Comparison of ENCODE assay signal across 20 cellular contexts in genomic region chr6:13674533-13675190, GRCh38. TPM values are rescaled to one million over a fixed set of nuclear protein-coding genes. Genes with fewer than 3 reads are reported as not detected.
DNase-seq lines count a peak whose midpoint lies in the region; ATAC-seq, FAIRE-seq and TF ChIP-seq lines count a peak whose summit lies in the region.
"Had no signal": no experiment of that assay in that cellular context is flagged by ENCODE, and none has a peak within 500 bp of the region (broad histone marks: within the 10 kb centered on the region; RNA-seq: fewer than 3 reads in every experiment).

No MANE protein-coding gene starts in this region.

- peaks cover 48% of the 10 kb centered on the region for H3K4me1 Mint-ChIP-seq in activated T-helper 1 cell treated with anti-CD3 and anti-CD28 coated beads, Interleukin-12 subunit alpha, Interleukin-12 subunit beta, Interleukin-2, Interleukin-4 antibody, amounts not matched to agents 30 ng/mL and 10 ng/mL and 1 ng/mL, durations not matched to agents 14 hours and 24 hours and 36 hours (ENCODE audit: low read depth)
- H3K4me1 Mint-ChIP-seq in memory B cell, result peaks cover 27% of the 10 kb centered on the region

- no peak overlapping the region for H3K4me3 Mint-ChIP-seq in activated T-helper 1 cell treated with anti-CD3 and anti-CD28 coated beads, Interleukin-12 subunit alpha, Interleukin-12 subunit beta, Interleukin-2, Interleukin-4 antibody, amounts not matched to agents 30 ng/mL and 10 ng/mL and 1 ng/mL, durations not matched to agents 14 hours and 24 hours and 36 hours
- no peak overlapping the region for H3K4me3 Mint-ChIP-seq in memory B cell

- FAIRE-seq in GM12891 (lab: Jason Lieb, UNC), result peak; percentile 9
- FAIRE-seq: endometrium, pancreas had no signal

- H3K4me2 ChIP-seq in DND-41 (ENCODE audit: insufficient read depth, low read length), result no peak overlapping the region

- H3K9ac ChIP-seq in DND-41 (ENCODE audit: low read depth, low read length), result no peak overlapping the region

- ATAC-seq in DND-41 (ENCODE audit: insufficient read depth, low read depth) (no peak), memory B cell (ENCODE audit: low read depth) (no peak), GM18867 (IDR thresholded peaks at IDR 0.05; ENCODE audit: unreplicated experiment) (no peak), HG02642 (IDR thresholded peaks at IDR 0.05; ENCODE audit: poor library complexity, unreplicated experiment) (no peak)
- ATAC-seq: lower lobe of right lung, pancreas had no signal

- H3K27ac ChIP-seq in DND-41 (ENCODE audit: low read length), result peak overlapping the region; percentile 24; the same call in 1 of the 2 replicates
- H3K27ac ChIP-seq: lower lobe of right lung, pancreas, stomach, upper lobe of left lung had no signal

- no peaks in the 10 kb centered on the region for H3K4me1 ChIP-seq in DND-41 (ENCODE audit: insufficient read depth, low read length)

- H3K36me3 ChIP-seq in DND-41 (ENCODE audit: insufficient read depth, low read length), result peaks cover 33% of the 10 kb centered on the region
- H3K36me3 ChIP-seq: lower lobe of right lung, pancreas, stomach, upper lobe of left lung had no signal

- H3K27me3 ChIP-seq in DND-41 (ENCODE audit: insufficient read depth, low read length, poor library complexity), result no peaks in the 10 kb centered on the region
- H3K27me3 ChIP-seq: MG63, pancreas, stomach, upper lobe of left lung had no signal

- H3K27me3 Mint-ChIP-seq in activated T-helper 1 cell treated with anti-CD3 and anti-CD28 coated beads, Interleukin-12 subunit alpha, Interleukin-12 subunit beta, Interleukin-2, Interleukin-4 antibody, amounts not matched to agents 30 ng/mL and 10 ng/mL and 1 ng/mL, durations not matched to agents 14 hours and 24 hours and 36 hours (ENCODE audit: insufficient read depth), result no peaks in the 10 kb centered on the region
- H3K27me3 Mint-ChIP-seq in memory B cell, result no peaks in the 10 kb centered on the region

- intact Hi-C loops in activated T-helper 1 cell treated with anti-CD3 and anti-CD28 coated beads, Interleukin-12 subunit alpha, Interleukin-12 subunit beta, Interleukin-2, Interleukin-4 antibody, amounts not matched to agents 30 ng/mL and 10 ng/mL and 1 ng/mL, durations not matched to agents 14 hours and 24 hours and 36 hours (cut with micrococcal nuclease), result no loop called here

- H3K4me3 ChIP-seq in DND-41 (ENCODE audit: low read depth in 1 of 2, low read length in 2 of 2), result no peak overlapping the region
- H3K4me3 ChIP-seq: lower lobe of right lung, MG63, pancreas, stomach, upper lobe of left lung had no signal

- TF ChIP-seq POLR2A in GM12891 (IDR thresholded peaks at IDR 0.05; ENCODE audit: low read depth, low read length), result no peak

- TF ChIP-seq CTCF in DND-41 (IDR thresholded peaks at IDR 0.05; ENCODE audit: borderline replicate concordance, extremely low read depth, low read length, poor library complexity, severe bottlenecking), result no peak

- H4K20me1 ChIP-seq in DND-41 (ENCODE audit: insufficient read depth, low read length), result peaks cover 23% of the 10 kb centered on the region

- H3K79me2 ChIP-seq in DND-41 (ENCODE audit: insufficient read depth, low read length), result peaks cover 99% of the 10 kb centered on the region

- H3K27ac Mint-ChIP-seq in activated T-helper 1 cell treated with anti-CD3 and anti-CD28 coated beads, Interleukin-12 subunit alpha, Interleukin-12 subunit beta, Interleukin-2, Interleukin-4 antibody, amounts not matched to agents 30 ng/mL and 10 ng/mL and 1 ng/mL, durations not matched to agents 14 hours and 24 hours and 36 hours, result peak overlapping the region; percentile 3
- peak overlapping the region; percentile 20 for H3K27ac Mint-ChIP-seq in memory B cell

- no peak overlapping the region for H2AFZ ChIP-seq in DND-41 (ENCODE audit: low read depth, low read length)

- H3K36me3 Mint-ChIP-seq in activated T-helper 1 cell treated with anti-CD3 and anti-CD28 coated beads, Interleukin-12 subunit alpha, Interleukin-12 subunit beta, Interleukin-2, Interleukin-4 antibody, amounts not matched to agents 30 ng/mL and 10 ng/mL and 1 ng/mL, durations not matched to agents 14 hours and 24 hours and 36 hours (ENCODE audit: low read depth), result peaks cover 29% of the 10 kb centered on the region
- peaks cover 24% of the 10 kb centered on the region for H3K36me3 Mint-ChIP-seq in memory B cell

- no peak for DNase-seq in DND-41
- DNase-seq in GM12891 (ENCODE audit: insufficient read length, low spot score), result no peak
- DNase-seq in activated T-helper 1 cell treated with anti-CD3 and anti-CD28 coated beads, Interleukin-12 subunit alpha, Interleukin-12 subunit beta, Interleukin-2, Interleukin-4 antibody, amounts not matched to agents 30 ng/mL and 10 ng/mL and 1 ng/mL, durations not matched to agents 14 hours and 24 hours and 36 hours (ENCODE audit: low spot score), result no peak
- DNase-seq in memory B cell (ENCODE audit: low spot score in 2 of 2), result no peak
- DNase-seq in NCI-H82 treated with DMSO at 0.1 percent for 48 hours (lab: John Stamatoyannopoulos, UW; ENCODE audit: unreplicated experiment), result no peak
- DNase-seq: activated CD4-positive, CD25-positive, alpha-beta regulatory T cell treated with anti-CD3 and anti-CD28 coated beads, Interleukin-2, amount 50 U/mL, for 72 hours; COR-L47; H7; lower lobe of right lung; MG63; NCI-H774; pancreas; SIG-M5; stimulated activated CD4-positive, alpha-beta T cell treated with anti-CD3 and anti-CD28 coated beads, Interleukin-1b, Interleukin-23, amount 100 ng/mL, for 48 hours; stomach; T-helper 2 cell; upper lobe of left lung had no signal

- H3K9me3 Mint-ChIP-seq in activated T-helper 1 cell treated with anti-CD3 and anti-CD28 coated beads, Interleukin-12 subunit alpha, Interleukin-12 subunit beta, Interleukin-2, Interleukin-4 antibody, amounts not matched to agents 30 ng/mL and 10 ng/mL and 1 ng/mL, durations not matched to agents 14 hours and 24 hours and 36 hours, result peaks cover 14% of the 10 kb centered on the region
- H3K9me3 Mint-ChIP-seq in memory B cell, result peaks cover 13% of the 10 kb centered on the region

- peaks cover 3% of the 10 kb centered on the region for H3K9me3 ChIP-seq in DND-41 (ENCODE audit: insufficient read depth, low read length, severe bottlenecking)
- H3K9me3 ChIP-seq: pancreas had no signal

TF ChIP-seq in GM12891, 5 proteins besides CTCF, POLR2A, EP300 and RAD21:
- TF ChIP-seq SPI1 (IDR thresholded peaks at IDR 0.05; ENCODE audit: low read depth, low read length) (no peak), PAX5 (IDR thresholded peaks at IDR 0.05; ENCODE audit: insufficient read depth, low read length, severe bottlenecking) (no peak), POU2F2 (IDR thresholded peaks at IDR 0.05; ENCODE audit: low read depth, low read length) (no peak), POLR2AphosphoS5 (IDR thresholded peaks at IDR 0.05; ENCODE audit: low read depth, low read length) (no peak), TAF1 (IDR thresholded peaks at IDR 0.05; ENCODE audit: low read depth, low read length) (no peak)

RNA-seq across cellular contexts. Expression of gene RANBP9, which starts 37.0 kb away (rescaled TPM):
- 19.3 TPM for polyA plus RNA-seq in GM12891 (2012; ENCODE audit: low read depth, missing spikeins)
- total RNA-seq in activated T-helper 1 cell treated with anti-CD3 and anti-CD28 coated beads, Interleukin-12 subunit alpha, Interleukin-12 subunit beta, Interleukin-2, Interleukin-4 antibody, amounts not matched to agents 30 ng/mL and 10 ng/mL and 1 ng/mL, durations not matched to agents 14 hours and 24 hours and 36 hours, result 58.4 and 60.1 TPM in 2 replicates

RNA-seq across cellular contexts. Expression of gene NOL7, which starts 59.5 kb away (rescaled TPM):
- polyA plus RNA-seq in GM12891 (2012; ENCODE audit: low read depth, missing spikeins), result 79.9 TPM
- total RNA-seq in activated T-helper 1 cell treated with anti-CD3 and anti-CD28 coated beads, Interleukin-12 subunit alpha, Interleukin-12 subunit beta, Interleukin-2, Interleukin-4 antibody, amounts not matched to agents 30 ng/mL and 10 ng/mL and 1 ng/mL, durations not matched to agents 14 hours and 24 hours and 36 hours, result 97.7 and 100 TPM in 2 replicates
